7 cellular contexts compared by ENCODE assay signal in the genomic region with DNA sequence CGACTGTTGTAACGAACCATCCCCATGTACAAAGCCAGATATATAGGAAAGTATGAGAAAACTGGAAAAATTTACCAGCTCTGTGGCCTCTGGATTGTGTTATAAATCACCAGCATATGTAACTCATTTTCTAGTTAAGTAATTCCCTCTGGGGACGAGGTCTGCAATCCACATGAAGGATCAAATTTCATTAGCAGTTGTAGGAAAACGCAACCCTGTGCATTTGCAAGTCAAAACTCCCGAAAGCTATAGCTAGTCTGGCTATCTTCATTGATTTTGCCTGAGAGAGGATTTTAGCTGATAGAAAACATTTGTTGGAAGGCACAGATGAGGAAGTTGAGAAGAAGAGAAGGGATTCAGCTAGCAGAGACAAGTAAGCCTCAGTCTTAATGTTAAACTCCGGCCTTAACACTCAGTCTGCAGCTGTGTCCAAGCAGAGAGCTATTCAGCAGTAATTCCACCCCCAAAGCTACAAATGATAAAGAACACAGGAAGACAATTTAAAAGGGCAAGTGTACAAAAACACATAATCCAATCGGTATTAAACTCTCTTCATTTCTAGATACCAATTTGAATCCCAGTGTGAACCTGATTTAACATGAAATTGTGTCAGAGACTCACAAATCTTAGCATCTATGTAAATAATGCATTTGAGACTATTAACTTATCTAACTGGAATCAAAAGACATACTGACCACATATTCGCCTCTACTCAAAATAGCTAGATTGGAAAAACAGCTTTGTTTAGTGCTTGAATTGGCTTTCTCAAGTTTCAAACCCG.
A peak's percentile ranks its signal among the peaks of the same experiment; 100 is the strongest.
DNase-seq lines count a peak whose midpoint lies in the region; ATAC-seq and TF ChIP-seq lines count a peak whose summit lies in the region.

No MANE protein-coding gene starts in this region.

- ATAC-seq in HG03442 (IDR thresholded peaks at IDR 0.05; ENCODE audit: unreplicated experiment) (no peak), GM18498 (IDR thresholded peaks at IDR 0.05; ENCODE audit: unreplicated experiment) (no peak)

- peaks cover 17% of the 10 kb centered on the region for H3K36me3 ChIP-seq in WERI-Rb-1

- TF ChIP-seq CTCF in GM12875 (IDR thresholded peaks at IDR 0.05; ENCODE audit: borderline replicate concordance, insufficient read depth, low read depth, low read length), result no peak
- no peak for TF ChIP-seq CTCF in NB4 (IDR thresholded peaks at IDR 0.05; ENCODE audit: low read depth, low read length)
- TF ChIP-seq CTCF in WERI-Rb-1 (IDR thresholded peaks at IDR 0.05; ENCODE audit: low read depth, low read length), result no peak

- peak; percentile 85 for DNase-seq in NB4 (ENCODE audit: low read depth)
- DNase-seq in WERI-Rb-1, result peak; percentile 16
- peak; percentile 46 for DNase-seq in superior temporal gyrus (ENCODE audit: extremely low spot score)

- TF ChIP-seq POLR2A in NB4 (IDR thresholded peaks at IDR 0.05; ENCODE audit: extremely low read depth, insufficient read length), result peak; percentile 29

- H3K4me3 ChIP-seq in GM12875 (ENCODE audit: low read depth, low read length) (peak overlapping the region; percentile 63), NB4 (ENCODE audit: low read depth, low read length) (peak overlapping the region; percentile 55), WERI-Rb-1 (ENCODE audit: low read depth, low read length) (peak overlapping the region; percentile 24), iPS-11a (ENCODE audit: low read depth, low read length) (peak overlapping the region; percentile 39)

- no peaks in the 10 kb centered on the region for H3K27me3 ChIP-seq in WERI-Rb-1 (ENCODE audit: insufficient read depth, low read depth, severe bottlenecking)

- H3K27ac ChIP-seq in WERI-Rb-1, result peak overlapping the region; percentile 61

- no peaks in the 10 kb centered on the region for H3K9me3 ChIP-seq in WERI-Rb-1 (ENCODE audit: severe bottlenecking)

Comparison
In these comparisons a context has a peak if more than half of its experiments do, and no peak if none do; other contexts are left out.
1. DNase-seq: peak in every context shown above with its lines; median percentile 85 in NB4; 46 in superior temporal gyrus; 16 in WERI-Rb-1.